Comparison of ENCODE assay signal across 8 cellular contexts in the genomic region with DNA sequence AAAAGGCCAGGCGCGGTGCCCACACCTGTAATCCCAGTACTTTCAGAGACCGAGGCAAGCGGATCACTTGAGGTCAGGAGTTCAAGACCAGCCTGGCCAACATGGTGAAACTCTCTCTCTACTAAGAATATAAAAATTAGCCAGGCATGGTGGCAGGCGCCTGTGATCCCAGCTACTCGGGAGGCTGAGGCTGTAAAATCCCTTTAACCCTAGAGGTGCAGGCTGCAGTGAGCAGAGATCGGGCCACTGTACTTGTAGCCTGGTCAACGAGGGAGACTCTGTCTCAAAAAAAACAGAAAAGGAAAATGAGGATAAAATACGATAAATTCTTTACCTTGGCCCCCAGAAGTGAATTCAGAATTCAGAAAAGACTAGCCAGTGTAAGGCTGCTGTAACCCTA. TPM values are rescaled to one million over a fixed set of nuclear protein-coding genes. Genes with fewer than 3 reads are reported as not detected.
DNase-seq lines count a peak whose midpoint lies in the region; ATAC-seq and TF ChIP-seq lines count a peak whose summit lies in the region.

No MANE protein-coding gene starts in this region.

- DNase-seq in HL-60 (ENCODE audit: low read depth in 1 of 2, low spot score in 1 of 2), result no peak
- no peak for DNase-seq in activated B cell treated with CpG ODN at 0.5 μM for 24 hours
- DNase-seq in spleen, result no peak
- DNase-seq in activated gamma-delta T cell (lab: John Stamatoyannopoulos, UW), result no peak
- DNase-seq in medulla oblongata (ENCODE audit: extremely low spot score), result no peak
- DNase-seq in GOT3 (lab: John Stamatoyannopoulos, UW), result no peak
- DNase-seq in lower leg skin (ENCODE audit: low spot score in 2 of 2), result no peak

- H3K9me3 ChIP-seq in spleen, result no peaks in the 10 kb centered on the region

- peaks cover 23% of the 10 kb centered on the region for H3K4me1 Mint-ChIP-seq in activated B cell treated with CpG ODN at 0.5 μM for 24 hours

- H3K36me3 Mint-ChIP-seq in activated B cell treated with CpG ODN at 0.5 μM for 24 hours (ENCODE audit: low read depth), result peaks cover 9% of the 10 kb centered on the region

- H3K27ac ChIP-seq in HL-60 (replicated peaks) (peak overlapping the region; percentile 92), spleen (peak overlapping the region in 4 of 8 donors; percentile 95 to 99 (median 99))

- H3K27me3 ChIP-seq in HL-60 (ENCODE audit: insufficient read depth, poor library complexity, severe bottlenecking) (no peaks in the 10 kb centered on the region), spleen (replicated peaks in 1 of 7) (no peaks in the 10 kb centered on the region)

- 64 to 78% (median 68%) methylated on average over 9 of the region's 9 CpGs for WGBS in spleen, 5 donors
- WGBS in lower leg skin, 2 donors, result 59 to 64% methylated on average over 9 of the region's 9 CpGs

- CTCF ChIA-PET in activated B cell treated with CpG ODN at 0.5 μM for 24 hours (lab: Charles Lee), result no interaction called here

- TF ChIP-seq POLR2A in spleen (IDR thresholded peaks at IDR 0.05), result no peak
- no peak for TF ChIP-seq POLR2A in lower leg skin (IDR thresholded peaks at IDR 0.05)

- peaks cover 0 to 7% (median 0%) of the 10 kb centered on the region in 6 donors for H3K36me3 ChIP-seq in spleen

- H3K4me1 ChIP-seq in spleen, result peaks cover 11 to 34% (median 17%) of the 10 kb centered on the region in 6 donors

- TF ChIP-seq CTCF in HL-60 (IDR thresholded peaks at IDR 0.05; ENCODE audit: insufficient read depth, low read length), result no peak
- TF ChIP-seq CTCF in activated B cell treated with CpG ODN at 0.5 μM for 24 hours (IDR thresholded peaks at IDR 0.05), result no peak
- no peak for TF ChIP-seq CTCF in spleen (IDR thresholded peaks at IDR 0.05 in 8 of 11, conservative IDR thresholded peaks at IDR 0.05 in 3 of 11)
- TF ChIP-seq CTCF in lower leg skin (IDR thresholded peaks at IDR 0.05), result no peak

- H3K4me3 Mint-ChIP-seq in activated B cell treated with CpG ODN at 0.5 μM for 24 hours, result peak overlapping the region; percentile 90

- H3K27ac Mint-ChIP-seq in activated B cell treated with CpG ODN at 0.5 μM for 24 hours, result peak overlapping the region; percentile 86

- no peaks in the 10 kb centered on the region for H3K27me3 Mint-ChIP-seq in activated B cell treated with CpG ODN at 0.5 μM for 24 hours

- no peak for ATAC-seq in activated B cell treated with CpG ODN at 0.5 μM for 24 hours (ENCODE audit: low read depth)

- H3K9me3 Mint-ChIP-seq in activated B cell treated with CpG ODN at 0.5 μM for 24 hours, result no peaks in the 10 kb centered on the region

- POLR2A ChIA-PET in activated B cell treated with CpG ODN at 0.5 μM for 24 hours (lab: Charles Lee), result no interaction called here

- intact Hi-C loops in activated B cell treated with CpG ODN at 0.5 μM for 24 hours (cut with micrococcal nuclease), result loop anchor here (2.0 kb wide), 1 partner anchor 111 kb away; a partner anchor contains a TSS
- intact Hi-C loops in spleen (cut with DNase I; ENCODE audit: low total_unique reads), result no loop called here
- intact Hi-C loops in lower leg skin (cut with DNase I; ENCODE audit: low total_unique reads), result no loop called here

- H3K4me3 ChIP-seq in HL-60 (replicated peaks; ENCODE audit: insufficient read depth, low read length) (peak overlapping the region; percentile 80), iPS-11a (ENCODE audit: low read depth, low read length) (peak overlapping the region; percentile 83), spleen (peak overlapping the region; percentile 80 to 97 (median 94)), lower leg skin (ENCODE audit: low read depth, poor library complexity, severe bottlenecking) (no peak overlapping the region)

RNA-seq across cellular contexts. Expression of a gene that starts 1.6 kb away (rescaled TPM):
- total RNA-seq in activated B cell treated with CpG ODN at 0.5 μM for 24 hours (42.3 and 47.2 TPM in 2 replicates), spleen (10 to 100 TPM; 31.3 to 78.5 (median 47.2) TPM), lower leg skin (10 to 100 TPM; 36.4 to 48.7 (median 38.2) TPM)
- 10 to 100 TPM; 30.7 to 44.7 (median 40.3) TPM for polyA plus RNA-seq in spleen

RNA-seq across cellular contexts. Expression of a gene that starts 13.3 kb away (rescaled TPM):
- total RNA-seq in activated B cell treated with CpG ODN at 0.5 μM for 24 hours (0.53 and 0.66 TPM in 2 replicates), spleen (1 to 10 TPM in 5 of 7 donors, under 1 TPM in 2; 0.42 to 4.6 (median 2.1) TPM), lower leg skin (1 to 10 TPM in 1 of 4 donors, under 1 TPM in 3; 0.08 to 2.3 (median 0.40) TPM)
- 1 to 10 TPM in 1 of 3 donors, under 1 TPM in 2; 0.86 to 1.2 (median 0.87) TPM for polyA plus RNA-seq in spleen
